ENCODE assay signal across 8 cellular contexts in the genomic region with DNA sequence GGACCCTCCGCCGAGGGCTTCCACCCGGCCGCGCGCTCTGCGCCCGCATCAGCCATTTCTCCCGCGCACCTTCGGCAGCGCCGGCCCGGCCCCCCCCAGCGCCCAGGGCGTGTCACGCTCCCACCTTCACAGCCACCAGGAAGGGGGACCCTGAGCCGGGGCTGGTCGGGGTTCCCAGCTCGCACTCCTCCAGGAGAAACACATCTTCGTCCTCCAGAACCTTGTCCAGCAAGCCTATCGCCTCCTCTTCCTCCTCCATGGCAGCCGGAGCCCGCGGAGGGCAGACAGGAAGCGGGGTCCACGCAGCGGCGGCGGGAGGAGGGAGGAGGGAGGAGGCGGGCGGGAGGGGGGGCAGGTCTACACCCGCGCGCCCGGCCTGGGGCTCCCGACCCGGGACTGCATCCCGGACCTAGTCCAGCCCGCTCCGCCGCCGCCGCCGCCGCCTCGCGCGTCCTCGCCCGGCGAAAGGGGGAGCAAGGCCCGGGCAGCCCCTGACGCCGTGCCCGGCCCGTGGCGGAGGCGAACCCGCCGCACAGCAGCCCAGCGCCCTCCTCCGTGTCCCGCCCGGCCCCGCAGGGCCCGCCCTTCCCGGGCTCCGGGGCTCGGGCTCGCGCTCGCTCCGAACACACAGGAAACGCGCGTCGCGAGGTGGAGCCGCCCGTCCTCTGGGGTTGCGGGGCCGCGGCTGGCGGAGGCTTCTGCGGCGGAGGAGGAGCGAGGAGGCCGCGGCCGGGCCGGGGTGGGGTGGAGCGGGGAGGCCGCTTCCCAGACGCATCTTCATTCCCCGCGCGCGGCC.
DNase-seq lines count a peak whose midpoint lies in the region; ATAC-seq, FAIRE-seq and TF ChIP-seq lines count a peak whose summit lies in the region.

No MANE protein-coding gene starts in this region.

- no peaks in the 10 kb centered on the region for H3K36me3 Mint-ChIP-seq in activated B cell treated with CpG ODN at 0.5 μM for 24 hours (ENCODE audit: low read depth)

- no peak for FAIRE-seq in frontal cortex (lab: Jason Lieb, UNC)

- CTCF ChIA-PET in activated B cell treated with CpG ODN at 0.5 μM for 24 hours (lab: Charles Lee) = no interaction called here

- TF ChIP-seq CTCF in GM12864 (IDR thresholded peaks at IDR 0.05; ENCODE audit: low read depth, low read length, missing control alignments) = no peak
- no peak for TF ChIP-seq CTCF in HL-60 (IDR thresholded peaks at IDR 0.05; ENCODE audit: insufficient read depth, low read length)
- no peak for TF ChIP-seq CTCF in activated B cell treated with CpG ODN at 0.5 μM for 24 hours (IDR thresholded peaks at IDR 0.05)

- peak overlapping the region; percentile 84 for H3K4me3 Mint-ChIP-seq in activated B cell treated with CpG ODN at 0.5 μM for 24 hours

- H3K27ac Mint-ChIP-seq in activated B cell treated with CpG ODN at 0.5 μM for 24 hours = no peak overlapping the region

- peak overlapping the region; percentile 67 for H3K27ac ChIP-seq in HL-60 (replicated peaks)

- H3K4me3 ChIP-seq in GM12864 (ENCODE audit: low read depth, low read length) (peak overlapping the region; percentile 67), HL-60 (replicated peaks; ENCODE audit: insufficient read depth, low read length) (peak overlapping the region; percentile 50)

- H3K4me1 Mint-ChIP-seq in activated B cell treated with CpG ODN at 0.5 μM for 24 hours = peaks cover 33% of the 10 kb centered on the region

- POLR2A ChIA-PET in activated B cell treated with CpG ODN at 0.5 μM for 24 hours (lab: Charles Lee) = interaction anchor here (0.7 kb wide), 1 partner anchor 283 kb away, joined by 4 read pairs; no protein-coding TSS in a partner anchor

- ATAC-seq in activated B cell treated with CpG ODN at 0.5 μM for 24 hours (ENCODE audit: low read depth) = peak; percentile 68
- ATAC-seq in left colon = peak; percentile 27

- intact Hi-C loops in activated B cell treated with CpG ODN at 0.5 μM for 24 hours (cut with micrococcal nuclease) = loop anchor here (5.0 kb wide), 1 partner anchor 73 kb away; no protein-coding TSS in a partner anchor
- intact Hi-C loops in left colon (cut with DNase I, micrococcal nuclease) = no loop called here

- no peaks in the 10 kb centered on the region for H3K27me3 ChIP-seq in HL-60 (ENCODE audit: insufficient read depth, poor library complexity, severe bottlenecking)

- DNase-seq in GM12864 (ENCODE audit: low read depth) = no peak
- DNase-seq in HL-60 (ENCODE audit: low read depth in 1 of 2, low spot score in 1 of 2) = peak in 1 of 2 experiments; percentile 26
- DNase-seq in activated B cell treated with CpG ODN at 0.5 μM for 24 hours = peak; percentile 49
- peak; percentile 79 for DNase-seq in central memory CD4-positive, alpha-beta T cell
- DNase-seq in left colon = peak in 1 of 2 donors; percentile 73
- peak; percentile 63 for DNase-seq in stimulated activated CD4-positive, alpha-beta T cell treated with anti-CD3 and anti-CD28 coated beads, Interleukin-4, amount 100 ng/mL, for 1 hour
- DNase-seq in NCI-H524 treated with DMSO at 0.1 percent for 48 hours (lab: John Stamatoyannopoulos, UW) = no peak
- no peak for DNase-seq in frontal cortex (ENCODE audit: low spot score in 2 of 2)

- no peaks in the 10 kb centered on the region for H3K27me3 Mint-ChIP-seq in activated B cell treated with CpG ODN at 0.5 μM for 24 hours

- H3K9me3 Mint-ChIP-seq in activated B cell treated with CpG ODN at 0.5 μM for 24 hours = no peaks in the 10 kb centered on the region

Comparison
In these comparisons a context has a peak if more than half of its experiments do, and no peak if none do; other contexts are left out.
1. DNase-seq: peak in activated B cell treated with CpG ODN at 0.5 μM for 24 hours (single experiment), central memory CD4-positive, alpha-beta T cell (single experiment) and stimulated activated CD4-positive, alpha-beta T cell treated with anti-CD3 and anti-CD28 coated beads, Interleukin-4, amount 100 ng/mL, for 1 hour (single experiment); none in GM12864 (single experiment), NCI-H524 treated with DMSO at 0.1 percent for 48 hours (single experiment) and frontal cortex (0 of 2).